1 cellular context compared by ENCODE assay signal in genomic region chr6:169473663-169474062, GRCh38.
TF ChIP-seq lines count a peak whose summit lies in the region.

No MANE protein-coding gene starts in this region.

TF ChIP-seq in liver, 16 proteins besides CTCF, POLR2A, EP300 and RAD21 (continued from another document):
- TF ChIP-seq ATF3 (IDR thresholded peaks at IDR 0.05) (peak; percentile 68), SP1 (IDR thresholded peaks at IDR 0.05) (peak; percentile 86), MAX (IDR thresholded peaks at IDR 0.05) (peak; percentile 83), GABPA (IDR thresholded peaks at IDR 0.05 in 1 of 2, conservative IDR thresholded peaks at IDR 0.05 in 1 of 2) (peak in 1 of 2 donors; percentile 63), TAF1 (conservative IDR thresholded peaks at IDR 0.05) (no peak), HNF4G (IDR thresholded peaks at IDR 0.05) (peak; percentile 36), NR2F2 (IDR thresholded peaks at IDR 0.05) (peak; percentile 79), EGR1 (IDR thresholded peaks at IDR 0.05; ENCODE audit: low read depth in 2 of 2) (no peak), ZBTB33 (IDR thresholded peaks at IDR 0.05) (peak; percentile 86), FOXA1 (IDR thresholded peaks at IDR 0.05) (peak; percentile 67), YY1 (IDR thresholded peaks at IDR 0.05) (peak; percentile 67)
